In the genomic region with DNA sequence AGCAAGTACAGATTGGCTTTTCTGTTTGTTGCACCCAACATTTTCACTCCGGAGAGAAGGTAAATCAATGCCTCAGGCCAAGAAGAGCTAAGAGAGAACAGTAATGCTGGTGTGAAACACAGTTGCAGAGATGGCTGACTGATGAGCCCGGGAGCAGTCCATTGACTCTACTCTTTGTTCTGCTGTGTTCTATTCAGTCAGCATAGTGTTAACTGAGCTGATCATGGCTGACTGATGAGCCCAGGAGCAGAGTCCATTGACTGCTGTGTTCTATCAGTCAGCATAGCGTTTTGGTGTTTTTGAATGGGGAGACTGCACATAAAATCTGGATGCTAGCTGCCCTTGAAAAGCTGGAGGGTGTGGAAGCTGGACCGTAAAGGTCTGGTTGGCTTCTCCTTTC, we compare ENCODE assay signal across 11 cellular contexts.
"Had no signal": no experiment of that assay in that cellular context is flagged by ENCODE, and none has a peak within 500 bp of the region (broad histone marks: within the 10 kb centered on the region; RNA-seq: fewer than 3 reads in every experiment).

No MANE protein-coding gene starts in this region.

- H3K4me1 ChIP-seq: HAP-1 had no signal

- H3K4me2 ChIP-seq: GM23338 had no signal

- FAIRE-seq: H1, H54 had no signal

- ATAC-seq: GM23338, HCT116 had no signal

- H3K4me1 Mint-ChIP-seq: GM23338, H9 had no signal

- H3K27ac ChIP-seq: GM23248 had no signal

- DNase-seq: GM23248, GOT3, H7, H9, HCEC 1CT, HFFc6 had no signal

- H3K9me3 ChIP-seq: HAP-1 had no signal

- H3K4me3 ChIP-seq: GM23248, GM23338, HAP-1 had no signal

- H3K9me3 Mint-ChIP-seq: HFFc6 had no signal

- H2AFZ ChIP-seq: GM23248, GM23338 had no signal

- H3K27ac Mint-ChIP-seq: H9, HFFc6 had no signal

- H3K9ac ChIP-seq: GM23248 had no signal

- H3K4me3 Mint-ChIP-seq: GM23338, H9, HFFc6 had no signal

- H3K36me3 ChIP-seq: HAP-1 had no signal
